8 cellular contexts compared by ENCODE assay signal in the genomic region with DNA sequence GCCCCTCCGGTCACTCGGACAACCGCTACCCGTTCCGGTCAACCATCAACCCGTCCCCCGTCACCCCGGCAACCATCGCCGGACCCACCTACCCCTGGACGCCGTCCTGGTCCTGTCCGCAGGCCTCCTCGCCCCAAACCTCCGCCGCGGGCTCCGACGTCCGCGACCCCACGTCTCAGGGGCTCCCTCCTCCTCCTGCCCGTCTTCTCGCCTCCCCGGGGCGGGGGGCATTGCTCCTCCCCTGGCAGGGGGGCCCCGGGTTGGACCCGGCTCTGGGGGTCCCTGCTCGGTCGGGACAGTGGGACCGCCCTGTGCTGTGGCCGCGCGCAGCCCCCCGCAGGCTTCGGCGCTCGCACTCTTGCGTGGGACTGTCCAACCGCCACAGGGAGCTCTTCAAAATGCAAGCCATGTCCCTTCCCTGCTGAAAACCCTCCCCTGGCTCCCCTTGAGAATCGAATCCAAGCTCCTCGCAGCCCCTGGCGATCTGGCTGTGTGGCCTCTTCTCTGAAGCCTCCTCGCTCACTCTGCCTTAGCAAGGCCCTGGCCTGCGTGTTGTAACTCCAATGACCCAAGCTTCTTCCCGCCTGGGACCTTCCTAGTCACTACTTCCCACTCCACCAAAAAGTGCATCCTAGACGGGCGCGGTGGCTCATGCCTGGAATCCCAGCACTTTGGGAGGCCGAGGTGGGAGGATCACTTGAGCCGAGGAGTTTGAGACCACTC. TPM values are rescaled to one million over a fixed set of nuclear protein-coding genes. Genes with fewer than 3 reads are reported as not detected.
DNase-seq lines count a peak whose midpoint lies in the region; ATAC-seq and TF ChIP-seq lines count a peak whose summit lies in the region.

No MANE protein-coding gene starts in this region.

- ATAC-seq in PC-3 (no peak), HG03280 (IDR thresholded peaks at IDR 0.05; ENCODE audit: unreplicated experiment) (no peak)

- TF ChIP-seq CTCF in PC-3 (conservative IDR thresholded peaks at IDR 0.05; ENCODE audit: low read depth, low read length) (no peak), epithelial cell of proximal tubule (conservative IDR thresholded peaks at IDR 0.05; ENCODE audit: low read depth, low read length) (no peak), neutrophil (IDR thresholded peaks at IDR 0.05) (no peak)

- BruUV-seq in PC-3 (replicated peaks; lab: Mats Ljungman, UMichigan): no TSS peak

- no peaks in the 10 kb centered on the region for H3K79me2 ChIP-seq in PC-3 (ENCODE audit: low read length)

- H3K27me3 ChIP-seq in PC-3 (ENCODE audit: low read length): no peaks in the 10 kb centered on the region
- peaks cover 87% of the 10 kb centered on the region for H3K27me3 ChIP-seq in neutrophil

- H3K4me3 ChIP-seq in PC-3 (ENCODE audit: low read length): peak overlapping the region; percentile 35; the same call in 1 of the 2 replicates
- H3K4me3 ChIP-seq in epithelial cell of proximal tubule (ENCODE audit: low read depth, low read length): peak overlapping the region; percentile 64
- H3K4me3 ChIP-seq in neutrophil (ENCODE audit: low read depth in 1 of 2, low read length in 1 of 2): peak overlapping the region; percentile 55 to 57

- H3K9me3 ChIP-seq in PC-3 (ENCODE audit: low read length) (no peaks in the 10 kb centered on the region), neutrophil (no peaks in the 10 kb centered on the region)

- H2AFZ ChIP-seq in PC-3 (ENCODE audit: low read length): no peak overlapping the region

- POLR2A ChIA-PET in PC-3 (lab: Charles Lee; ENCODE audit: unreplicated experiment): no interaction called here

- H3K27ac ChIP-seq in PC-3 (ENCODE audit: low read length) (no peak overlapping the region), neutrophil (no peak overlapping the region)

- DNase-seq in ELR (ENCODE audit: low read depth) (peak; percentile 41), PC-3 (no peak), epithelial cell of proximal tubule (ENCODE audit: low read depth) (no peak), middle frontal gyrus (ENCODE audit: extremely low spot score, low spot score) (no peak), NOMO-1 treated with dmso at 0.1 percent for 144 hours (lab: John Stamatoyannopoulos, UW; ENCODE audit: unreplicated experiment) (no peak)
- DNase-seq in stimulated activated CD4-positive, alpha-beta T cell treated with anti-CD3 and anti-CD28 coated beads, Interleukin-4, amount 100 ng/mL, for 1 hour: no peak

- peak overlapping the region; percentile 48 for H3K4me2 ChIP-seq in PC-3 (ENCODE audit: low read length)

- H3K9me2 ChIP-seq in PC-3 (replicated peaks; ENCODE audit: low read length): no peaks in the 10 kb centered on the region

- H3K9ac ChIP-seq in PC-3 (ENCODE audit: low read length): no peak overlapping the region

- intact Hi-C loops in PC-3 (cut with micrococcal nuclease): no loop called here

- H4K20me1 ChIP-seq in PC-3 (ENCODE audit: low read length): no peaks in the 10 kb centered on the region

- no peaks in the 10 kb centered on the region for H3F3A ChIP-seq in PC-3 (ENCODE audit: low read length, unreplicated experiment)

- no peaks in the 10 kb centered on the region for H3K36me3 ChIP-seq in PC-3 (ENCODE audit: low read depth, low read length)
- no peaks in the 10 kb centered on the region for H3K36me3 ChIP-seq in neutrophil

- H3K4me1 ChIP-seq in PC-3 (ENCODE audit: insufficient read depth, low read length) (no peaks in the 10 kb centered on the region), neutrophil (ENCODE audit: control insufficient read depth in 1 of 2, insufficient read depth in 1 of 2, low read depth in 1 of 2, low read length in 1 of 2) (peaks cover 14 to 16% of the 10 kb centered on the region in 2 experiments)

- CTCF ChIA-PET in PC-3 (lab: Charles Lee): no interaction called here

RNA-seq across cellular contexts. Expression of gene EPHX3, which starts 8.4 kb away (rescaled TPM):
- total RNA-seq in PC-3 (2014; rRNA removed) (not detected in 2 replicates), epithelial cell of proximal tubule (0.81 and 2.1 TPM in 2 replicates)

RNA-seq across cellular contexts. Expression of gene NOTCH3, which starts 23.0 kb away (rescaled TPM):
- total RNA-seq in PC-3 (2014; rRNA removed): 21.5 and 28.1 TPM in 2 replicates
- 3.8 and 19.6 TPM in 2 replicates for total RNA-seq in epithelial cell of proximal tubule
